Comparison of ENCODE assay signal across 16 cellular contexts in the genomic region with DNA sequence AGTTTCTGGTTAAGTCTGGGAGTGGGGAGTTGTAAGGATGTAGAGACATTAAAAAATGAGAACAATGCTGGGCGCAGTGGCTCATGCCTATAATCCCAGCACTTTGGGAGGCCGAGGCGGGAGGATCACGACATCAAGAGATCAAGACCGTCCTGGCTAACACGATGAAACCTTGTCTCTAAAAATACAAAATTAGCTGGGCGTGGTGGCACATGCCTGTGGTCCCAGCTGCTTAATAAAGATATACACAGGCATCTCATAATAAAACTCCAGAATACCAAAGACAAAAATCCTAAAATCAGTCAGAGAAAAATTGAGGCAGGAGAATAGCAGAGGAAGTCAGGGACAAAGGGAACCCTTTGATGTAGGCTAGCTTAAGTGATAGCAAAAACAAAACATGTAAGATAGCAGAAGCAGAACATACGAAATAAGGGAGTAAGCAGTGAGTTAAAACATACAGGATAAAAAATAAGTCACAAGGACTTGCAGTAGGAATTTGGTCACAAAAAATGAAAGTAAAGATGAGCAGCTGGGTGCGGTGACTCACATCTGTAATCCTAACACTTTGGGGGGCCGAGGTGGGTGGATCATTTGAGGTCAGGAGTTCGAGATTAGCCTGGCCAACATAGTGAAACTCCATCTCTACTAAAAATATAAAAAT. TPM values are rescaled to one million over a fixed set of nuclear protein-coding genes. Genes with fewer than 3 reads are reported as not detected.
DNase-seq lines count a peak whose midpoint lies in the region; ATAC-seq, FAIRE-seq and TF ChIP-seq lines count a peak whose summit lies in the region.
"Had no signal": no experiment of that assay in that cellular context is flagged by ENCODE, and none has a peak within 500 bp of the region (broad histone marks: within the 10 kb centered on the region; RNA-seq: fewer than 3 reads in every experiment).

No MANE protein-coding gene starts in this region.

- H3K27ac Mint-ChIP-seq in CD4-positive, alpha-beta memory T cell: peak overlapping the region; percentile 35 to 90 (median 84)
- peak overlapping the region; percentile 74 for H3K27ac Mint-ChIP-seq in activated naive CD8-positive, alpha-beta T cell treated with anti-CD3 and anti-CD28 coated beads, Interleukin-2, amount 10 ng/mL, durations not matched to agents 7 days and 5 days
- H3K27ac Mint-ChIP-seq: activated naive CD4-positive, alpha-beta T cell treated with anti-CD3 and anti-CD28 coated beads for 36 hours had no signal

- no peaks in the 10 kb centered on the region for H3K79me1 ChIP-seq in mesenchymal stem cell (replicated peaks; ENCODE audit: low read length, poor library complexity, severe bottlenecking)

- no peak for ATAC-seq in activated naive CD8-positive, alpha-beta T cell treated with anti-CD3 and anti-CD28 coated beads, Interleukin-2, amount 10 ng/mL, durations not matched to agents 7 days and 5 days (ENCODE audit: low read depth)
- ATAC-seq: foreskin keratinocyte, left ventricle myocardium superior had no signal

- no peak overlapping the region for H3K27ac ChIP-seq in CD4-positive, alpha-beta memory T cell (ENCODE audit: low read depth, low read length)
- no peak overlapping the region for H3K27ac ChIP-seq in mesenchymal stem cell (ENCODE audit: low read length, poor library complexity, severe bottlenecking)
- no peak overlapping the region for H3K27ac ChIP-seq in suprapubic skin
- H3K27ac ChIP-seq: foreskin keratinocyte, SJSA1 had no signal

- H3K9me3 ChIP-seq in CD4-positive, alpha-beta memory T cell (ENCODE audit: control insufficient read depth in 1 of 2, low read length in 2 of 2): no peaks in the 10 kb centered on the region
- H3K9me3 ChIP-seq in mesenchymal stem cell (ENCODE audit: control insufficient read depth, low read length): no peaks in the 10 kb centered on the region
- H3K9me3 ChIP-seq in BE2C: no peaks in the 10 kb centered on the region
- no peaks in the 10 kb centered on the region for H3K9me3 ChIP-seq in suprapubic skin
- H3K9me3 ChIP-seq: SJSA1 had no signal

- no peaks in the 10 kb centered on the region for H3K9me3 Mint-ChIP-seq in CD4-positive, alpha-beta memory T cell
- H3K9me3 Mint-ChIP-seq in activated naive CD8-positive, alpha-beta T cell treated with anti-CD3 and anti-CD28 coated beads, Interleukin-2, amount 10 ng/mL, durations not matched to agents 7 days and 5 days: no peaks in the 10 kb centered on the region
- H3K9me3 Mint-ChIP-seq: activated naive CD4-positive, alpha-beta T cell treated with anti-CD3 and anti-CD28 coated beads for 36 hours had no signal

- no peak overlapping the region for H3K14ac ChIP-seq in mesenchymal stem cell (ENCODE audit: low read length in 2 of 2)

- TF ChIP-seq EP300 in suprapubic skin (IDR thresholded peaks at IDR 0.05): no peak

- DNase-seq in CD4-positive, alpha-beta memory T cell: no peak
- no peak for DNase-seq in H54 (ENCODE audit: insufficient read length, low spot score)
- DNase-seq in activated naive CD8-positive, alpha-beta T cell treated with anti-CD3 and anti-CD28 coated beads, Interleukin-2, amount 10 ng/mL, durations not matched to agents 7 days and 5 days: no peak
- DNase-seq in mesenchymal stem cell: peak; percentile 19
- no peak for DNase-seq in NCI-H1436 (lab: John Stamatoyannopoulos, UW)
- no peak for DNase-seq in BE2C
- no peak for DNase-seq in suprapubic skin (ENCODE audit: low spot score in 2 of 2)
- DNase-seq in RKO (ENCODE audit: low spot score): no peak
- DNase-seq: activated naive CD4-positive, alpha-beta T cell treated with anti-CD3 and anti-CD28 coated beads for 36 hours; foreskin keratinocyte; left ventricle myocardium superior; NCI-H1436 treated with DMSO at 0.1 percent for 48 hours; NCI-H446 treated with DMSO at 0.1 percent for 48 hours; substantia nigra had no signal

- TF ChIP-seq POLR2A in H54 (IDR thresholded peaks at IDR 0.05; ENCODE audit: low read depth, low read length) (no peak), suprapubic skin (IDR thresholded peaks at IDR 0.05) (no peak)

- H3K4me3 ChIP-seq in CD4-positive, alpha-beta memory T cell (ENCODE audit: low read length in 2 of 2): no peak overlapping the region
- H3K4me3 ChIP-seq in mesenchymal stem cell (ENCODE audit: insufficient read depth in 1 of 2, low read depth in 1 of 2, low read length in 2 of 2): no peak overlapping the region
- no peak overlapping the region for H3K4me3 ChIP-seq in BE2C (ENCODE audit: low read depth, low read length)
- H3K4me3 ChIP-seq in suprapubic skin: no peak overlapping the region
- H3K4me3 ChIP-seq: SJSA1 had no signal

- no peak overlapping the region for H4K8ac ChIP-seq in mesenchymal stem cell (ENCODE audit: low read length)

- no peak overlapping the region for H2BK5ac ChIP-seq in mesenchymal stem cell (ENCODE audit: low read depth, low read length, poor library complexity, severe bottlenecking)

- POLR2A ChIA-PET in CD4-positive, alpha-beta memory T cell (lab: Charles Lee; ENCODE audit: partially characterized antibody): interaction anchor here (0.7 to 0.8 kb wide), 2 partner anchors 23 to 154 kb away, joined by 3 read pairs; no protein-coding TSS in a partner anchor
- POLR2A ChIA-PET in activated naive CD8-positive, alpha-beta T cell treated with anti-CD3 and anti-CD28 coated beads, Interleukin-2, amount 10 ng/mL, durations not matched to agents 7 days and 5 days (lab: Charles Lee): interaction anchor here (0.8 to 0.9 kb wide), 2 partner anchors 25 to 43 kb away, joined by 3 read pairs; a partner anchor contains a TSS

- H3K18ac ChIP-seq in mesenchymal stem cell (ENCODE audit: low read depth in 1 of 2, low read length in 2 of 2): no peak overlapping the region

- FAIRE-seq in H54 (lab: Jason Lieb, UNC): peak; percentile 60

- H3K27me3 ChIP-seq in CD4-positive, alpha-beta memory T cell (ENCODE audit: insufficient read depth, low read length): no peaks in the 10 kb centered on the region
- H3K27me3 ChIP-seq in mesenchymal stem cell (ENCODE audit: control insufficient read depth in 1 of 2, insufficient read depth in 1 of 2, low read length in 2 of 2) (no peaks in the 10 kb centered on the region), BE2C (no peaks in the 10 kb centered on the region), suprapubic skin (no peaks in the 10 kb centered on the region)
- H3K27me3 ChIP-seq: foreskin keratinocyte, SJSA1 had no signal

- H2AK5ac ChIP-seq in mesenchymal stem cell (ENCODE audit: low read length, severe bottlenecking): no peak overlapping the region

- no peak overlapping the region for H3K9ac ChIP-seq in mesenchymal stem cell (ENCODE audit: low read length)

- peaks cover 14 to 22% of the 10 kb centered on the region in 2 donors for H3K36me3 Mint-ChIP-seq in CD4-positive, alpha-beta memory T cell
- peaks cover 40% of the 10 kb centered on the region for H3K36me3 Mint-ChIP-seq in activated naive CD8-positive, alpha-beta T cell treated with anti-CD3 and anti-CD28 coated beads, Interleukin-2, amount 10 ng/mL, durations not matched to agents 7 days and 5 days

- no peak overlapping the region for H2BK12ac ChIP-seq in mesenchymal stem cell (ENCODE audit: low read length in 2 of 2)

- H3K36me3 ChIP-seq in CD4-positive, alpha-beta memory T cell (ENCODE audit: insufficient read depth, low read length): no peaks in the 10 kb centered on the region
- H3K36me3 ChIP-seq in mesenchymal stem cell (ENCODE audit: control insufficient read depth in 1 of 2, insufficient read depth in 2 of 2, low read depth in 1 of 2, low read length in 2 of 2) (peaks cover 0 to 13% of the 10 kb centered on the region in 2 experiments), BE2C (no peaks in the 10 kb centered on the region), suprapubic skin (no peaks in the 10 kb centered on the region)
- H3K36me3 ChIP-seq: SJSA1 had no signal

- WGBS in mesenchymal stem cell: 98% methylated on average over 9 of the region's 11 CpGs
- WGBS in suprapubic skin: 81% methylated on average over 11 of the region's 11 CpGs

- peak overlapping the region in 3 of 8 donors; percentile 15 to 61 (median 43) for H3K4me3 Mint-ChIP-seq in CD4-positive, alpha-beta memory T cell
- no peak overlapping the region for H3K4me3 Mint-ChIP-seq in activated naive CD8-positive, alpha-beta T cell treated with anti-CD3 and anti-CD28 coated beads, Interleukin-2, amount 10 ng/mL, durations not matched to agents 7 days and 5 days
- H3K4me3 Mint-ChIP-seq: activated naive CD4-positive, alpha-beta T cell treated with anti-CD3 and anti-CD28 coated beads for 36 hours had no signal

- no peak overlapping the region for H2BK15ac ChIP-seq in mesenchymal stem cell (ENCODE audit: low read depth, poor library complexity, severe bottlenecking)

- intact Hi-C loops in CD4-positive, alpha-beta memory T cell (cut with micrococcal nuclease): no loop called here

- H2AFZ ChIP-seq in mesenchymal stem cell (ENCODE audit: low read depth, low read length): no peak overlapping the region

- H3K4ac ChIP-seq in mesenchymal stem cell (ENCODE audit: low read depth in 1 of 2, low read length in 2 of 2): no peak overlapping the region

- TF ChIP-seq CTCF in BE2C (IDR thresholded peaks at IDR 0.05; ENCODE audit: low read depth, low read length) (no peak), suprapubic skin (IDR thresholded peaks at IDR 0.05) (no peak)

- no peak overlapping the region for H2BK120ac ChIP-seq in mesenchymal stem cell (ENCODE audit: low read depth, low read length)

- H4K91ac ChIP-seq in mesenchymal stem cell (ENCODE audit: low read length): no peak overlapping the region

- H3K4me1 Mint-ChIP-seq in CD4-positive, alpha-beta memory T cell: peaks cover 21 to 29% (median 22%) of the 10 kb centered on the region in 4 donors
- peaks cover 19% of the 10 kb centered on the region for H3K4me1 Mint-ChIP-seq in activated naive CD8-positive, alpha-beta T cell treated with anti-CD3 and anti-CD28 coated beads, Interleukin-2, amount 10 ng/mL, durations not matched to agents 7 days and 5 days

- H3K4me1 ChIP-seq in CD4-positive, alpha-beta memory T cell (ENCODE audit: insufficient read depth, low read length): peaks cover 26% of the 10 kb centered on the region
- H3K4me1 ChIP-seq in mesenchymal stem cell (ENCODE audit: control insufficient read depth, insufficient read depth, low read depth, low read length) (no peaks in the 10 kb centered on the region), BE2C (no peaks in the 10 kb centered on the region), suprapubic skin (no peaks in the 10 kb centered on the region)
- H3K4me1 ChIP-seq: foreskin keratinocyte had no signal

- no peaks in the 10 kb centered on the region for H3K27me3 Mint-ChIP-seq in CD4-positive, alpha-beta memory T cell
- H3K27me3 Mint-ChIP-seq in activated naive CD8-positive, alpha-beta T cell treated with anti-CD3 and anti-CD28 coated beads, Interleukin-2, amount 10 ng/mL, durations not matched to agents 7 days and 5 days: no peaks in the 10 kb centered on the region

- CTCF ChIA-PET in CD4-positive, alpha-beta memory T cell (lab: Charles Lee; ENCODE audit: partially characterized antibody): no interaction called here

- H3K4me2 ChIP-seq in mesenchymal stem cell (ENCODE audit: low read length, poor library complexity, severe bottlenecking): no peak overlapping the region

- no peak overlapping the region for H3K23ac ChIP-seq in mesenchymal stem cell (ENCODE audit: low read length in 2 of 2)

RNA-seq across cellular contexts. Expression of a gene that starts 23.6 kb away (rescaled TPM):
- 1 to 10 TPM in 1 of 2 experiments, under 1 TPM in 1; 0.81 to 1.9 TPM for total RNA-seq in CD4-positive, alpha-beta memory T cell
- polyA plus RNA-seq in CD4-positive, alpha-beta memory T cell: under 1 TPM; 0.49 to 0.70 TPM
- total RNA-seq in activated naive CD8-positive, alpha-beta T cell treated with anti-CD3 and anti-CD28 coated beads, Interleukin-2, amount 10 ng/mL, durations not matched to agents 7 days and 5 days: 1 to 10 TPM; 1.3 to 3.5 TPM
- polyA plus RNA-seq in mesenchymal stem cell (2013, experiment 1 of 2): not detected
- polyA plus RNA-seq in mesenchymal stem cell (2013, experiment 2 of 2): not detected
- polyA plus RNA-seq in BE2C (2012; ENCODE audit: insufficient read depth, insufficient read length, low read depth): not detected
- 1 to 10 TPM in 1 of 4 donors, under 1 TPM in 3; 0.34 to 3.1 (median 0.60) TPM for total RNA-seq in suprapubic skin
- total RNA-seq: activated naive CD4-positive, alpha-beta T cell treated with anti-CD3 and anti-CD28 coated beads for 36 hours; SJSA1 had no signal

RNA-seq across cellular contexts. Expression of a gene that starts 33.9 kb away (rescaled TPM):
- total RNA-seq in CD4-positive, alpha-beta memory T cell: 10 to 100 TPM; 16.4 to 17.8 TPM
- polyA plus RNA-seq in CD4-positive, alpha-beta memory T cell: 10 to 100 TPM in 1 of 2 donors, 1 to 10 TPM in 1; 6.4 to 19.9 TPM
- 10 to 100 TPM; 25.9 to 26.6 TPM for total RNA-seq in activated naive CD8-positive, alpha-beta T cell treated with anti-CD3 and anti-CD28 coated beads, Interleukin-2, amount 10 ng/mL, durations not matched to agents 7 days and 5 days
- polyA plus RNA-seq in mesenchymal stem cell (2013, experiment 1 of 2): 1.3 TPM
- 1.4 TPM for polyA plus RNA-seq in mesenchymal stem cell (2013, experiment 2 of 2)
- polyA plus RNA-seq in BE2C (2012; ENCODE audit: insufficient read depth, insufficient read length, low read depth): not detected
- 1 to 10 TPM in 3 of 4 donors, under 1 TPM in 1; 0.79 to 4.3 (median 1.6) TPM for total RNA-seq in suprapubic skin

RNA-seq across cellular contexts. Expression of a gene that starts 43.3 kb away (rescaled TPM):
- total RNA-seq in CD4-positive, alpha-beta memory T cell: 10 to 100 TPM; 98.9 to 99.8 TPM
- 10 to 100 TPM; 31.7 to 40.9 TPM for polyA plus RNA-seq in CD4-positive, alpha-beta memory T cell
- total RNA-seq in activated naive CD8-positive, alpha-beta T cell treated with anti-CD3 and anti-CD28 coated beads, Interleukin-2, amount 10 ng/mL, durations not matched to agents 7 days and 5 days: 10 to 100 TPM; 65.4 to 70.4 TPM
- polyA plus RNA-seq in mesenchymal stem cell (2013, experiment 1 of 2): 13.7 TPM
- 13.6 TPM for polyA plus RNA-seq in mesenchymal stem cell (2013, experiment 2 of 2)
- 20.0 TPM for polyA plus RNA-seq in BE2C (2012; ENCODE audit: insufficient read depth, insufficient read length, low read depth)
- 10 to 100 TPM; 12.9 to 34.3 (median 23.9) TPM for total RNA-seq in suprapubic skin

RNA-seq across cellular contexts. Expression of a gene that starts 48.5 kb away (rescaled TPM):
- not detected for total RNA-seq in CD4-positive, alpha-beta memory T cell
- 1 to 10 TPM in 1 of 2 donors, under 1 TPM in 1; 0.28 to 1.1 TPM for polyA plus RNA-seq in CD4-positive, alpha-beta memory T cell
- 1 to 10 TPM; 1.1 to 1.4 TPM for total RNA-seq in activated naive CD8-positive, alpha-beta T cell treated with anti-CD3 and anti-CD28 coated beads, Interleukin-2, amount 10 ng/mL, durations not matched to agents 7 days and 5 days
- not detected for polyA plus RNA-seq in mesenchymal stem cell (2013, experiment 1 of 2)
- polyA plus RNA-seq in mesenchymal stem cell (2013, experiment 2 of 2): not detected
- not detected for polyA plus RNA-seq in BE2C (2012; ENCODE audit: insufficient read depth, insufficient read length, low read depth)
- under 1 TPM in 1 of 4 donors, not detected in 3; 0.87 TPM for total RNA-seq in suprapubic skin
- total RNA-seq: renal cortical epithelial cell, SJSA1 had no signal

RNA-seq across cellular contexts. Expression of a gene that starts 55.8 kb away (rescaled TPM):
- total RNA-seq in CD4-positive, alpha-beta memory T cell: not detected
- not detected for polyA plus RNA-seq in CD4-positive, alpha-beta memory T cell
- not detected for total RNA-seq in activated naive CD8-positive, alpha-beta T cell treated with anti-CD3 and anti-CD28 coated beads, Interleukin-2, amount 10 ng/mL, durations not matched to agents 7 days and 5 days
- not detected for polyA plus RNA-seq in mesenchymal stem cell (2013, experiment 1 of 2)
- polyA plus RNA-seq in mesenchymal stem cell (2013, experiment 2 of 2): not detected
- not detected for polyA plus RNA-seq in BE2C (2012; ENCODE audit: insufficient read depth, insufficient read length, low read depth)
- not detected for total RNA-seq in suprapubic skin
- total RNA-seq: activated naive CD4-positive, alpha-beta T cell treated with anti-CD3 and anti-CD28 coated beads for 36 hours; foreskin keratinocyte; left ventricle myocardium superior; renal cortical epithelial cell; SJSA1 had no signal
- polyA plus RNA-seq: foreskin keratinocyte had no signal
